Comparison of ENCODE assay signal across 17 cellular contexts in the genomic region with DNA sequence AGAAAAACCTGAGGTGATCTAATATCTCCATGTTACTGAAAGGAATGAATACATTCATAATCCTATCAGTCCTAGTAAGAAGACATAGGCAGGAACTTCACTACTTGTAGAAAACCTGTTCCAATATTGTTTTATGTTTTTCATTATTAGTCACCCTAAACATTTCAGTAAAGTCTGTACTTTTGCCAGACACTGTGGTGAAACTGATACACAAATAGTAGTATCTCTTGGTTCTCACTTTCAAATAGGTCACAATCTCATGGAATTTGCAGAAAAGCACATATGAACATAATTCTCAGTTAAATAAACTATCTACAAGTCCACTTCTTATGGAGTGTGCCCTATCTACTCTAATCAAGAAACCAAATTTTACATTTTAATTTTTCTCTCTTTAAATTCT.
DNase-seq lines count a peak whose midpoint lies in the region; ATAC-seq and TF ChIP-seq lines count a peak whose summit lies in the region.
"Had no signal": no experiment of that assay in that cellular context is flagged by ENCODE, and none has a peak within 500 bp of the region (broad histone marks: within the 10 kb centered on the region; RNA-seq: fewer than 3 reads in every experiment).

No MANE protein-coding gene starts in this region.

- DNase-seq in LHCN-M2 (ENCODE audit: low read depth) (peak; percentile 25), choroid plexus epithelial cell (ENCODE audit: low read depth) (peak; percentile 43), iris pigment epithelial cell (ENCODE audit: low read depth) (peak; percentile 54), SW480 (ENCODE audit: low spot score) (no peak), Peyer's patch (no peak), HT-29 (ENCODE audit: low spot score) (no peak)
- DNase-seq: Calu3; CD8-positive, alpha-beta T cell; DMS 273 treated with DMSO at 0.1 percent for 48 hours; DMS53; DND-41; GOT3; H7; KG1 had no signal

- no peak overlapping the region for H3K27ac ChIP-seq in Peyer's patch
- H3K27ac ChIP-seq: BLaER1 treated with 17β-estradiol and CSF1 and Interleukin-3, amounts not matched to agents 10 nM and 100 nM had no signal

- H3K4me3 ChIP-seq in choroid plexus epithelial cell (ENCODE audit: low read depth, low read length) (no peak overlapping the region), Peyer's patch (no peak overlapping the region)
- H3K4me3 ChIP-seq: BLaER1 treated with 17β-estradiol and CSF1 and Interleukin-3, amounts not matched to agents 10 nM and 100 nM had no signal

- no peak for TF ChIP-seq CTCF in choroid plexus epithelial cell (conservative IDR thresholded peaks at IDR 0.05; ENCODE audit: low read depth, low read length)
- no peak for TF ChIP-seq CTCF in Peyer's patch (IDR thresholded peaks at IDR 0.05)

- H3K9me3 ChIP-seq in Peyer's patch, result no peaks in the 10 kb centered on the region
- H3K9me3 ChIP-seq: BLaER1 treated with 17β-estradiol and CSF1 and Interleukin-3, amounts not matched to agents 10 nM and 100 nM had no signal

- TF ChIP-seq POLR2A in Peyer's patch (IDR thresholded peaks at IDR 0.05), result no peak

- H3K36me3 ChIP-seq in Peyer's patch, result no peaks in the 10 kb centered on the region
- H3K36me3 ChIP-seq: BLaER1 treated with 17β-estradiol and CSF1 and Interleukin-3, amounts not matched to agents 10 nM and 100 nM had no signal

- ATAC-seq in HG03060 (IDR thresholded peaks at IDR 0.05; ENCODE audit: low read depth, unreplicated experiment), result peak; percentile 72
- ATAC-seq: CD8-positive, alpha-beta T cell; HepG2 had no signal

- no peaks in the 10 kb centered on the region for H3K27me3 ChIP-seq in Peyer's patch
- H3K27me3 ChIP-seq: BLaER1 treated with 17β-estradiol and CSF1 and Interleukin-3, amounts not matched to agents 10 nM and 100 nM had no signal

- no peaks in the 10 kb centered on the region for H3K4me1 ChIP-seq in Peyer's patch
- H3K4me1 ChIP-seq: BLaER1 treated with 17β-estradiol and CSF1 and Interleukin-3, amounts not matched to agents 10 nM and 100 nM had no signal

Comparison
In these comparisons a context has a peak if more than half of its experiments do, and no peak if none do; other contexts are left out.
1. DNase-seq: peak in LHCN-M2 (single experiment), choroid plexus epithelial cell (single experiment) and iris pigment epithelial cell (single experiment); none in SW480 (single experiment), Peyer's patch (0 of 3) and HT-29 (single experiment).